8 cellular contexts compared by ENCODE assay signal in genomic region chr1:43358746-43359693, GRCh38. TPM values are rescaled to one million over a fixed set of nuclear protein-coding genes. Genes with fewer than 3 reads are reported as not detected.
DNase-seq lines count a peak whose midpoint lies in the region; ATAC-seq and TF ChIP-seq lines count a peak whose summit lies in the region.

Gene CDC20, plus strand, starts transcription at chr1:43358981. Its CDS starts 235 bp downstream, at chr1:43359216.

- peaks cover 42% of the 10 kb centered on the region for H3K4me1 Mint-ChIP-seq in activated CD4-positive, alpha-beta T cell treated with anti-CD3 and anti-CD28 coated beads, Interleukin-2, amount 10 ng/mL, durations not matched to agents 24 days and 14 days

- H3K27ac ChIP-seq in coronary artery: peak within 1 kb of the TSS; percentile 81 to 88

- H3K4me3 Mint-ChIP-seq in activated CD4-positive, alpha-beta T cell treated with anti-CD3 and anti-CD28 coated beads, Interleukin-2, amount 10 ng/mL, durations not matched to agents 24 days and 14 days: peak within 1 kb of the TSS; percentile 98

- H3K36me3 ChIP-seq in BJ (ENCODE audit: control insufficient read depth, insufficient read depth, low read length): peaks cover 12% of the 10 kb centered on the region

- no peak for TF ChIP-seq CTCF in BJ (IDR thresholded peaks at IDR 0.05; ENCODE audit: insufficient read depth, low read depth, low read length)
- no peak for TF ChIP-seq CTCF in coronary artery (IDR thresholded peaks at IDR 0.05)

- H3K4me3 ChIP-seq in BJ (ENCODE audit: low read depth, low read length): peak within 1 kb of the TSS; percentile 57
- H3K4me3 ChIP-seq in coronary artery: peak within 1 kb of the TSS; percentile 75

- peak within 1 kb of the TSS; percentile 92 for H3K27ac Mint-ChIP-seq in activated CD4-positive, alpha-beta T cell treated with anti-CD3 and anti-CD28 coated beads, Interleukin-2, amount 10 ng/mL, durations not matched to agents 24 days and 14 days

- peak; percentile 88 for ATAC-seq in GM19324 (IDR thresholded peaks at IDR 0.05; ENCODE audit: low FRiP score, unreplicated experiment)
- ATAC-seq in HG03469 (IDR thresholded peaks at IDR 0.05; ENCODE audit: unreplicated experiment): peak; percentile 77
- peak; percentile 89 for ATAC-seq in left colon

- H3K27me3 ChIP-seq in BJ (ENCODE audit: control insufficient read depth, insufficient read depth, low read length): no peaks in the 10 kb centered on the region

- peaks cover 49% of the 10 kb centered on the region for H3K36me3 Mint-ChIP-seq in activated CD4-positive, alpha-beta T cell treated with anti-CD3 and anti-CD28 coated beads, Interleukin-2, amount 10 ng/mL, durations not matched to agents 24 days and 14 days (ENCODE audit: low read depth)

- intact Hi-C loops in activated CD4-positive, alpha-beta T cell treated with anti-CD3 and anti-CD28 coated beads, Interleukin-2, amount 10 ng/mL, durations not matched to agents 24 days and 14 days (cut with micrococcal nuclease): loop anchor here (1.0 to 5.0 kb wide), 8 partner anchors 9 to 1273 kb away; partner anchors contain the start of genes ELOVL1, HYI, MED8 and SZT2
- intact Hi-C loops in left colon (cut with DNase I, micrococcal nuclease): no loop called here

- DNase-seq in BJ (ENCODE audit: low read depth): peak; percentile 78
- DNase-seq in NCI-H526 treated with DMSO at 0.1 percent for 48 hours (lab: John Stamatoyannopoulos, UW): peak; percentile 99
- peak; percentile 100 for DNase-seq in activated CD4-positive, alpha-beta T cell treated with anti-CD3 and anti-CD28 coated beads, Interleukin-2, amount 10 ng/mL, durations not matched to agents 24 days and 14 days
- DNase-seq in coronary artery (ENCODE audit: low spot score): peak; percentile 99
- peak; percentile 99 to 100 for DNase-seq in left colon
- peak; percentile 99 for DNase-seq in stimulated activated CD4-positive, alpha-beta T cell treated with anti-CD3 and anti-CD28 coated beads, Interleukin-1b, Interleukin-23, amount 100 ng/mL, for 48 hours

- no peaks in the 10 kb centered on the region for H3K27me3 Mint-ChIP-seq in activated CD4-positive, alpha-beta T cell treated with anti-CD3 and anti-CD28 coated beads, Interleukin-2, amount 10 ng/mL, durations not matched to agents 24 days and 14 days

- POLR2A ChIA-PET in BJ (lab: Charles Lee): interaction anchor here (0.7 kb wide), 2 partner anchors 31 to 90 kb away, joined by 6 to 7 read pairs; partner anchors contain the start of genes MED8 and SZT2

- CTCF ChIA-PET in BJ (lab: Yijun Ruan, JAX): interaction anchor here (0.7 to 2.3 kb wide), 9 partner anchors 9 to 132 kb away, joined by 3 to 9 read pairs (median 4); partner anchors contain the start of gene C1orf210

- H3K9me3 Mint-ChIP-seq in activated CD4-positive, alpha-beta T cell treated with anti-CD3 and anti-CD28 coated beads, Interleukin-2, amount 10 ng/mL, durations not matched to agents 24 days and 14 days: no peaks in the 10 kb centered on the region

RNA-seq across cellular contexts. Expression of gene CDC20, which starts in this region (rescaled TPM):
- polyA plus RNA-seq in BJ (2011; rRNA removed): 58.4 and 107 TPM in 2 replicates
- 72.8 and 96.5 TPM in 2 replicates for polyA minus RNA-seq in BJ (2011; rRNA and poly(A)+ RNA removed)
- total RNA-seq in activated CD4-positive, alpha-beta T cell treated with anti-CD3 and anti-CD28 coated beads, Interleukin-2, amount 10 ng/mL, durations not matched to agents 24 days and 14 days: 84.3 and 86.9 TPM in 2 replicates
- 10 to 100 TPM; 10.5 to 24.3 TPM for total RNA-seq in left colon

Comparison
In these comparisons a context has a peak if more than half of its experiments do, and no peak if none do; other contexts are left out.
1. Peak in every context shown above with its lines: DNase-seq, ATAC-seq, H3K4me3 ChIP-seq and H3K27ac ChIP-seq.